31 cellular contexts compared by ENCODE assay signal in genomic region chr2:182208421-182208820, GRCh38.
"Had no signal": no experiment of that assay in that cellular context is flagged by ENCODE, and none has a peak within 500 bp of the region (broad histone marks: within the 10 kb centered on the region; RNA-seq: fewer than 3 reads in every experiment).

No MANE protein-coding gene starts in this region.

- H3K27ac Mint-ChIP-seq: activated CD4-positive, alpha-beta memory T cell treated with anti-CD3 and anti-CD28 coated beads for 36 hours; activated CD4-positive, alpha-beta T cell treated with anti-CD3 and anti-CD28 coated beads for 36 hours; activated CD4-positive, alpha-beta T cell treated with anti-CD3 and anti-CD28 coated beads, Interleukin-2, amount 10 ng/mL, durations not matched to agents 24 days and 14 days; activated CD8-positive, alpha-beta memory T cell treated with anti-CD3 and anti-CD28 coated beads, Interleukin-2, amount 10 ng/mL, durations not matched to agents 7 days and 5 days; activated CD8-positive, alpha-beta T cell treated with anti-CD3 and anti-CD28 coated beads, Interleukin-2, amount 10 ng/mL, durations not matched to agents 7 days and 5 days; activated naive CD4-positive, alpha-beta T cell treated with anti-CD3 and anti-CD28 coated beads, Interleukin-2, amount 10 ng/mL, durations not matched to agents 7 days and 5 days; activated naive CD8-positive, alpha-beta T cell treated with anti-CD3 and anti-CD28 coated beads, Interleukin-2, amount 10 ng/mL, durations not matched to agents 7 days and 5 days; activated T-helper 1 cell treated with anti-CD3 and anti-CD28 coated beads, Interleukin-12 subunit alpha, Interleukin-12 subunit beta, Interleukin-2, Interleukin-4 antibody, amounts not matched to agents 30 ng/mL and 10 ng/mL and 1 ng/mL, durations not matched to agents 14 hours and 24 hours and 36 hours; activated T-helper 2 cell treated with anti-CD3 and anti-CD28 coated beads, Interferon-gamma antibody, Interleukin-2, Interleukin-4, amounts not matched to agents 10 μg/mL and 5 μg/mL and 100 μg/mL, durations not matched to agents 14 hours and 24 hours and 36 hours; effector memory CD8-positive, alpha-beta T cell had no signal

- H3K9me3 Mint-ChIP-seq: activated CD4-positive, alpha-beta memory T cell treated with anti-CD3 and anti-CD28 coated beads for 36 hours; activated naive CD4-positive, alpha-beta T cell treated with anti-CD3 and anti-CD28 coated beads, Interleukin-2, amount 50 U/mL, for 72 hours; activated naive CD8-positive, alpha-beta T cell treated with anti-CD3 and anti-CD28 coated beads, Interleukin-2, amount 10 ng/mL, durations not matched to agents 7 days and 5 days; activated T-helper 1 cell treated with anti-CD3 and anti-CD28 coated beads, Interleukin-12 subunit alpha, Interleukin-12 subunit beta, Interleukin-2, Interleukin-4 antibody, amounts not matched to agents 30 ng/mL and 10 ng/mL and 1 ng/mL, durations not matched to agents 14 hours and 24 hours and 36 hours; activated T-helper 2 cell treated with anti-CD3 and anti-CD28 coated beads, Interferon-gamma antibody, Interleukin-2, Interleukin-4, amounts not matched to agents 10 μg/mL and 5 μg/mL and 100 μg/mL, durations not matched to agents 14 hours and 24 hours and 36 hours; effector memory CD8-positive, alpha-beta T cell had no signal

- H3K27ac ChIP-seq: body of pancreas, esophagus muscularis mucosa, foreskin keratinocyte, gastrocnemius medialis, heart right ventricle had no signal

- DNase-seq: activated CD4-positive, alpha-beta memory T cell treated with anti-CD3 and anti-CD28 coated beads for 36 hours; activated CD4-positive, alpha-beta T cell treated with anti-CD3 and anti-CD28 coated beads for 36 hours; activated CD4-positive, alpha-beta T cell treated with anti-CD3 and anti-CD28 coated beads, Interleukin-2, amount 10 ng/mL, durations not matched to agents 24 days and 14 days; activated CD4-positive, CD25-positive, alpha-beta regulatory T cell; activated CD4-positive, CD25-positive, alpha-beta regulatory T cell treated with anti-CD3 and anti-CD28 coated beads, Interleukin-2, amount 50 U/mL, for 72 hours; activated CD8-positive, alpha-beta memory T cell treated with anti-CD3 and anti-CD28 coated beads, Interleukin-2, amount 10 ng/mL, durations not matched to agents 7 days and 5 days; activated CD8-positive, alpha-beta memory T cell treated with anti-CD3 and anti-CD28 coated beads, Interleukin-2, amount 50 U/mL, for 4 hours; activated CD8-positive, alpha-beta T cell treated with anti-CD3 and anti-CD28 coated beads, Interleukin-2, amount 10 ng/mL, durations not matched to agents 7 days and 5 days; activated effector memory CD4-positive, alpha-beta T cell treated with anti-CD3 and anti-CD28 coated beads, Interleukin-2, amount 50 U/mL, for 16 hours; activated naive CD4-positive, alpha-beta T cell; activated naive CD4-positive, alpha-beta T cell treated with anti-CD3 and anti-CD28 coated beads, Interleukin-2, amount 10 ng/mL, durations not matched to agents 7 days and 5 days; activated naive CD8-positive, alpha-beta T cell treated with anti-CD3 and anti-CD28 coated beads, Interleukin-2, amount 10 ng/mL, durations not matched to agents 7 days and 5 days; activated T-cell treated with anti-CD3 and anti-CD28 coated beads, Interleukin-2, amount 50 U/mL, for 1 hour; activated T-cell treated with anti-CD3 and anti-CD28 coated beads, Interleukin-2, amount 50 U/mL, for 48 hours; amniotic stem cell; anterior cingulate cortex; body of pancreas; cortex of kidney; dermis blood vessel endothelial cell; effector CD4-positive, alpha-beta T cell; effector memory CD8-positive, alpha-beta T cell; erythroblast; foreskin keratinocyte; gastrocnemius medialis; heart right ventricle; hippocampal formation; T-helper 2 cell had no signal

- H3K36me3 ChIP-seq: esophagus muscularis mucosa, gastrocnemius medialis had no signal

- ATAC-seq: activated CD4-positive, alpha-beta T cell treated with anti-CD3 and anti-CD28 coated beads for 36 hours; activated CD8-positive, alpha-beta memory T cell treated with anti-CD3 and anti-CD28 coated beads, Interleukin-2, amount 10 ng/mL, durations not matched to agents 7 days and 5 days; activated CD8-positive, alpha-beta T cell treated with anti-CD3 and anti-CD28 coated beads, Interleukin-2, amount 10 ng/mL, durations not matched to agents 7 days and 5 days; activated naive CD4-positive, alpha-beta T cell treated with anti-CD3 and anti-CD28 coated beads, Interleukin-2, amount 50 U/mL, for 72 hours; body of pancreas; effector memory CD8-positive, alpha-beta T cell; foreskin keratinocyte; gastrocnemius medialis; heart right ventricle had no signal

- H3K9me3 ChIP-seq: body of pancreas, esophagus muscularis mucosa, gastrocnemius medialis had no signal

- H3K36me3 Mint-ChIP-seq: activated CD4-positive, alpha-beta memory T cell treated with anti-CD3 and anti-CD28 coated beads for 36 hours; activated CD8-positive, alpha-beta memory T cell treated with anti-CD3 and anti-CD28 coated beads, Interleukin-2, amount 10 ng/mL, durations not matched to agents 7 days and 5 days; activated naive CD4-positive, alpha-beta T cell treated with anti-CD3 and anti-CD28 coated beads, Interleukin-2, amount 10 ng/mL, durations not matched to agents 7 days and 5 days; activated naive CD4-positive, alpha-beta T cell treated with anti-CD3 and anti-CD28 coated beads, Interleukin-2, amount 50 U/mL, for 72 hours; activated naive CD8-positive, alpha-beta T cell treated with anti-CD3 and anti-CD28 coated beads, Interleukin-2, amount 10 ng/mL, durations not matched to agents 7 days and 5 days had no signal

- H3K27me3 Mint-ChIP-seq: activated CD4-positive, alpha-beta T cell treated with anti-CD3 and anti-CD28 coated beads, Interleukin-2, amount 10 ng/mL, durations not matched to agents 24 days and 14 days; activated CD8-positive, alpha-beta memory T cell treated with anti-CD3 and anti-CD28 coated beads, Interleukin-2, amount 10 ng/mL, durations not matched to agents 7 days and 5 days; activated naive CD4-positive, alpha-beta T cell treated with anti-CD3 and anti-CD28 coated beads, Interleukin-2, amount 10 ng/mL, durations not matched to agents 7 days and 5 days; activated naive CD8-positive, alpha-beta T cell treated with anti-CD3 and anti-CD28 coated beads, Interleukin-2, amount 10 ng/mL, durations not matched to agents 7 days and 5 days had no signal

- H3K4me3 ChIP-seq: body of pancreas, esophagus muscularis mucosa, gastrocnemius medialis, heart right ventricle had no signal

- H3K4me1 ChIP-seq: body of pancreas, esophagus muscularis mucosa, foreskin keratinocyte, gastrocnemius medialis, heart right ventricle had no signal

- H3K4me3 Mint-ChIP-seq: activated CD4-positive, alpha-beta memory T cell treated with anti-CD3 and anti-CD28 coated beads for 36 hours; activated CD4-positive, alpha-beta T cell treated with anti-CD3 and anti-CD28 coated beads for 36 hours; activated CD4-positive, alpha-beta T cell treated with anti-CD3 and anti-CD28 coated beads, Interleukin-2, amount 10 ng/mL, durations not matched to agents 24 days and 14 days; activated CD8-positive, alpha-beta memory T cell treated with anti-CD3 and anti-CD28 coated beads, Interleukin-2, amount 10 ng/mL, durations not matched to agents 7 days and 5 days; activated CD8-positive, alpha-beta T cell treated with anti-CD3 and anti-CD28 coated beads, Interleukin-2, amount 10 ng/mL, durations not matched to agents 7 days and 5 days; activated naive CD4-positive, alpha-beta T cell treated with anti-CD3 and anti-CD28 coated beads, Interleukin-2, amount 10 ng/mL, durations not matched to agents 7 days and 5 days; activated naive CD8-positive, alpha-beta T cell treated with anti-CD3 and anti-CD28 coated beads, Interleukin-2, amount 10 ng/mL, durations not matched to agents 7 days and 5 days; activated T-helper 1 cell treated with anti-CD3 and anti-CD28 coated beads, Interleukin-12 subunit alpha, Interleukin-12 subunit beta, Interleukin-2, Interleukin-4 antibody, amounts not matched to agents 30 ng/mL and 10 ng/mL and 1 ng/mL, durations not matched to agents 14 hours and 24 hours and 36 hours; effector memory CD8-positive, alpha-beta T cell had no signal

- H3K27me3 ChIP-seq: body of pancreas, esophagus muscularis mucosa, foreskin keratinocyte, gastrocnemius medialis, heart right ventricle had no signal

- H3K4me1 Mint-ChIP-seq: activated CD4-positive, alpha-beta T cell treated with anti-CD3 and anti-CD28 coated beads for 36 hours; activated CD4-positive, alpha-beta T cell treated with anti-CD3 and anti-CD28 coated beads, Interleukin-2, amount 10 ng/mL, durations not matched to agents 24 days and 14 days; activated CD8-positive, alpha-beta memory T cell treated with anti-CD3 and anti-CD28 coated beads, Interleukin-2, amount 10 ng/mL, durations not matched to agents 7 days and 5 days; activated naive CD4-positive, alpha-beta T cell treated with anti-CD3 and anti-CD28 coated beads, Interleukin-2, amount 10 ng/mL, durations not matched to agents 7 days and 5 days; activated naive CD8-positive, alpha-beta T cell treated with anti-CD3 and anti-CD28 coated beads, Interleukin-2, amount 10 ng/mL, durations not matched to agents 7 days and 5 days had no signal
